ENCODE assay signal across 16 cellular contexts in the genomic region with DNA sequence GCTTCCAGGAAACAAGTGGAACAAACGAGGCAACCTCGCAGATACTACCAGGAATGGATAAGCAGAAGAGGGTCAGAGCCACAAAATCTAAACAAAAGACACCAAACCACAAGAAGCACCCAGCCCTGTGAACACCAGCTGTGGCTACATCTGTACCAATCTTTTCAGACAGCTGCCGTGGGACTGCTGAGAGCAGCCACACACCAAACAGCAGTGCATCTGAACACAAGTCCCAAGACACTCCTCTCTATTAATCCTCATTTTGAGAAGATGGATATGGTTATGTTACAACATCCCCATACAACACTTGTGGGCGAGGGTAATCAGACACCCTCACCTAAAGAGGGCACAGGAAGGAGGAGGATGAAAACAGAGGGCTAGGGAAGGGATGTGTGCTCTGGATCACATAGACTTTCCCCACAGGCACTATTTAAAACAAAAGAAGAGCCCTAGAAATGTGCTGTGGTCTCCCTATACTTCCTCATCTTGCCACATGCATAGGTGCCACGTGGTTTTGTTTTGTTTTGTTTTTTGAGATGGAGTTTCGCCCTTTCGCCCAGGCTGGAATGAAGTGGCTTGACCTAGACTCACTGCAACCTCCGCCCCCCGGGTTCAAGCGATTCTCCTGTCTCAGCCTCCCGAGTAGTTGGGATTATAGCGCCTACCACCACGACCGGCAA. TPM values are rescaled to one million over a fixed set of nuclear protein-coding genes. Genes with fewer than 3 reads are reported as not detected.
DNase-seq lines count a peak whose midpoint lies in the region; ATAC-seq and TF ChIP-seq lines count a peak whose summit lies in the region.
"Had no signal": no experiment of that assay in that cellular context is flagged by ENCODE, and none has a peak within 500 bp of the region (broad histone marks: within the 10 kb centered on the region; RNA-seq: fewer than 3 reads in every experiment).

No MANE protein-coding gene starts in this region.

- no peak overlapping the region for H3K9ac ChIP-seq in H9 (ENCODE audit: extremely low read depth, insufficient read length, low read length)

- H3K56ac ChIP-seq in H9 (ENCODE audit: insufficient read length, low read depth, low read length) = no peak overlapping the region

- no peak overlapping the region for H3K18ac ChIP-seq in H9 (ENCODE audit: insufficient read length, low read depth, low read length)

- no peak overlapping the region for H3K27ac ChIP-seq in CD4-positive, CD25-positive, alpha-beta regulatory T cell (ENCODE audit: insufficient read depth, low read length, poor library complexity, severe bottlenecking)
- H3K27ac ChIP-seq in H9 (ENCODE audit: insufficient read length, low read depth, low read length) = no peak overlapping the region
- no peak overlapping the region for H3K27ac ChIP-seq in naive thymus-derived CD4-positive, alpha-beta T cell (ENCODE audit: low read depth, low read length)

- H2BK20ac ChIP-seq in H9 (ENCODE audit: low read depth, low read length, poor library complexity, severe bottlenecking) = no peak overlapping the region

- DNase-seq in CD4-positive, CD25-positive, alpha-beta regulatory T cell = no peak
- DNase-seq in H9 (no peak), T-cell (no peak), DMS79 treated with DMSO at 0.1 percent for 48 hours (lab: John Stamatoyannopoulos, UW) (no peak), omental fat pad (ENCODE audit: low spot score) (no peak)
- DNase-seq in naive thymus-derived CD4-positive, alpha-beta T cell = no peak
- DNase-seq: activated CD4-positive, alpha-beta T cell treated with anti-CD3 and anti-CD28 coated beads for 1 hour; foreskin fibroblast; Kasumi-1; left ventricle myocardium superior; NCI-H1930; retina; substantia nigra; T-helper 17 cell had no signal

- no peak overlapping the region for H3K4ac ChIP-seq in H9 (ENCODE audit: low read depth, low read length)

- no peak overlapping the region for H3T11ph ChIP-seq in H9 (ENCODE audit: low read length)

- peaks cover 2% of the 10 kb centered on the region for H3K36me3 ChIP-seq in CD4-positive, CD25-positive, alpha-beta regulatory T cell (ENCODE audit: control insufficient read depth, insufficient read depth, low read length)
- H3K36me3 ChIP-seq in naive thymus-derived CD4-positive, alpha-beta T cell (ENCODE audit: control insufficient read depth in 2 of 3, insufficient read depth in 3 of 3, low read length in 3 of 3) = no peaks in the 10 kb centered on the region

- H3K27me3 ChIP-seq in CD4-positive, CD25-positive, alpha-beta regulatory T cell (ENCODE audit: control insufficient read depth, insufficient read depth, low read length) = no peaks in the 10 kb centered on the region
- no peaks in the 10 kb centered on the region for H3K27me3 ChIP-seq in H9 (ENCODE audit: insufficient read depth, low read length)
- no peaks in the 10 kb centered on the region for H3K27me3 ChIP-seq in naive thymus-derived CD4-positive, alpha-beta T cell (ENCODE audit: control insufficient read depth in 2 of 2, insufficient read depth in 2 of 2, low read length in 2 of 2)

- H3K27ac Mint-ChIP-seq in CD4-positive, CD25-positive, alpha-beta regulatory T cell = no peak overlapping the region
- H3K27ac Mint-ChIP-seq in H9 (no peak overlapping the region), T-cell (no peak overlapping the region)
- H3K27ac Mint-ChIP-seq in naive thymus-derived CD4-positive, alpha-beta T cell = peak overlapping the region in 3 of 9 donors; percentile 3 to 51 (median 26)

- H3K4me3 ChIP-seq in CD4-positive, CD25-positive, alpha-beta regulatory T cell (ENCODE audit: low read depth, low read length) = no peak overlapping the region
- H3K4me3 ChIP-seq in naive thymus-derived CD4-positive, alpha-beta T cell (ENCODE audit: low read length) = no peak overlapping the region

- no peak overlapping the region for H2BK120ac ChIP-seq in H9 (ENCODE audit: low read depth, low read length, poor library complexity, severe bottlenecking)

- POLR2A ChIA-PET in T-cell (lab: Charles Lee) = interaction anchor here (0.5 to 0.7 kb wide), 2 partner anchors 47 to 1625 kb away, joined by 3 to 4 read pairs; partner anchors contain the start of gene ZNF506 (in 1 of the 2)
- POLR2A ChIA-PET in naive thymus-derived CD4-positive, alpha-beta T cell (lab: Charles Lee) = interaction anchor here (0.8 to 3.7 kb wide), 2 partner anchors 47 to 106 kb away, joined by 3 to 46 read pairs; partner anchors contain the start of genes ZNF101 and ZNF506

- no peak overlapping the region for H3K4me2 ChIP-seq in H9 (ENCODE audit: insufficient read depth, insufficient read length, low read length)

- H3K23me2 ChIP-seq in H9 (ENCODE audit: insufficient read length, low read depth, low read length, poor library complexity, severe bottlenecking) = peaks cover 15% of the 10 kb centered on the region

- no peak overlapping the region for H2BK15ac ChIP-seq in H9 (ENCODE audit: low read depth, low read length)

- ATAC-seq in CD4-positive, CD25-positive, alpha-beta regulatory T cell (ENCODE audit: low read depth in 2 of 2) = no peak
- ATAC-seq in T-cell (replicated peaks in 1 of 4) (no peak), omental fat pad (ENCODE audit: low FRiP score) (no peak), HG02610 (IDR thresholded peaks at IDR 0.05; ENCODE audit: unreplicated experiment) (no peak)
- no peak for ATAC-seq in naive thymus-derived CD4-positive, alpha-beta T cell
- ATAC-seq: left ventricle myocardium superior, Panc1, T-helper 17 cell had no signal

- WGBS in H9 (ENCODE audit: extremely low coverage, insufficient read length, low lambda C conversion rate) = no CpG with 5 or more reads among the region's 14 CpGs

- H3K9me3 ChIP-seq in CD4-positive, CD25-positive, alpha-beta regulatory T cell (ENCODE audit: control insufficient read depth in 2 of 2, low read length in 2 of 2) = peaks cover 2 to 11% of the 10 kb centered on the region in 2 experiments
- H3K9me3 ChIP-seq in H9 (ENCODE audit: control insufficient read depth, low read depth, low read length) = no peaks in the 10 kb centered on the region
- H3K9me3 ChIP-seq in naive thymus-derived CD4-positive, alpha-beta T cell (ENCODE audit: control insufficient read depth in 2 of 3, low read length in 3 of 3) = no peaks in the 10 kb centered on the region

- H3K23ac ChIP-seq in H9 (ENCODE audit: insufficient read length, low read depth, low read length) = no peak overlapping the region

- H4K5ac ChIP-seq in H9 (ENCODE audit: insufficient read length, low read depth, low read length) = no peak overlapping the region

- peaks cover 15% of the 10 kb centered on the region for H3K36me3 Mint-ChIP-seq in CD4-positive, CD25-positive, alpha-beta regulatory T cell
- H3K36me3 Mint-ChIP-seq in H9 (ENCODE audit: insufficient read depth in 1 of 3, low read depth in 3 of 3) = peaks cover 5 to 12% (median 9%) of the 10 kb centered on the region in 3 experiments; a peak in 6 of 7 replicates
- peaks cover 17% of the 10 kb centered on the region for H3K36me3 Mint-ChIP-seq in T-cell
- peaks cover 7 to 38% (median 20%) of the 10 kb centered on the region in 5 donors for H3K36me3 Mint-ChIP-seq in naive thymus-derived CD4-positive, alpha-beta T cell

- H3K4me3 Mint-ChIP-seq in CD4-positive, CD25-positive, alpha-beta regulatory T cell = peak overlapping the region; percentile 33 to 92 (median 62)
- H3K4me3 Mint-ChIP-seq in H9 (peak overlapping the region; percentile 30 to 59; a peak in 3 of 5 replicates), T-cell (peak overlapping the region in 2 of 3 donors; percentile 34 to 92)
- peak overlapping the region; percentile 11 to 96 (median 48) for H3K4me3 Mint-ChIP-seq in naive thymus-derived CD4-positive, alpha-beta T cell

- intact Hi-C loops in naive thymus-derived CD4-positive, alpha-beta T cell (cut with micrococcal nuclease) = loop anchor here in 1 of 2 donors (5.0 to 10.0 kb wide), 4 partner anchors 280 to 637 kb away; partner anchors contain the start of genes BORCS8, RFXANK, TMEM161A and ZNF90

- H4K91ac ChIP-seq in H9 (ENCODE audit: insufficient read length, low read depth, low read length) = no peak overlapping the region

- TF ChIP-seq CTCF in H9 (conservative IDR thresholded peaks at IDR 0.05) (no peak), omental fat pad (IDR thresholded peaks at IDR 0.05) (no peak)

- no peak overlapping the region for H2AK5ac ChIP-seq in H9 (ENCODE audit: insufficient read length, low read length)

- no peaks in the 10 kb centered on the region for H3K79me2 ChIP-seq in H9 (ENCODE audit: insufficient read depth, low read length)

- H2BK12ac ChIP-seq in H9 (ENCODE audit: insufficient read length, low read depth, low read length) = no peak overlapping the region

- H4K8ac ChIP-seq in H9 (replicated peaks; ENCODE audit: insufficient read length, low read depth, low read length) = no peak overlapping the region

- H3K9me3 Mint-ChIP-seq in CD4-positive, CD25-positive, alpha-beta regulatory T cell = peaks cover 0 to 2% (median 0%) of the 10 kb centered on the region in 7 donors
- H3K9me3 Mint-ChIP-seq in H9 = peaks cover 5 to 12% of the 10 kb centered on the region in 2 experiments; a peak in 3 of 5 replicates
- H3K9me3 Mint-ChIP-seq in T-cell = no peaks in the 10 kb centered on the region
- H3K9me3 Mint-ChIP-seq in naive thymus-derived CD4-positive, alpha-beta T cell = peaks cover 0 to 20% (median 2%) of the 10 kb centered on the region in 11 donors

- H3K4me1 Mint-ChIP-seq in CD4-positive, CD25-positive, alpha-beta regulatory T cell = peaks cover 13 to 47% (median 26%) of the 10 kb centered on the region in 4 donors
- peaks cover 17 to 18% of the 10 kb centered on the region in 2 experiments for H3K4me1 Mint-ChIP-seq in H9
- peaks cover 40 to 52% (median 51%) of the 10 kb centered on the region in 3 donors for H3K4me1 Mint-ChIP-seq in T-cell
- H3K4me1 Mint-ChIP-seq in naive thymus-derived CD4-positive, alpha-beta T cell = peaks cover 22 to 60% (median 52%) of the 10 kb centered on the region in 7 donors

- no peak overlapping the region for H2BK5ac ChIP-seq in H9 (ENCODE audit: insufficient read length, low read length)

- H2AFZ ChIP-seq in H9 (ENCODE audit: low read length) = no peak overlapping the region

- peaks cover 4% of the 10 kb centered on the region for H3K79me1 ChIP-seq in H9 (ENCODE audit: insufficient read depth, low read depth, low read length, poor library complexity, severe bottlenecking)

- CTCF ChIA-PET in T-cell (lab: Charles Lee) = no interaction called here
- CTCF ChIA-PET in naive thymus-derived CD4-positive, alpha-beta T cell (lab: Charles Lee) = interaction anchor here (0.9 kb wide), 1 partner anchor 97 kb away, joined by 3 read pairs; no protein-coding TSS in a partner anchor

- no peaks in the 10 kb centered on the region for H4K20me1 ChIP-seq in H9 (ENCODE audit: control insufficient read depth, insufficient read depth, insufficient read length)

- H3K4me1 ChIP-seq in CD4-positive, CD25-positive, alpha-beta regulatory T cell (ENCODE audit: control insufficient read depth, insufficient read depth, low read length, poor library complexity, severe bottlenecking) = peaks cover 18% of the 10 kb centered on the region
- no peaks in the 10 kb centered on the region; the same call in 1 of the 2 replicates for H3K4me1 ChIP-seq in H9 (ENCODE audit: insufficient read depth, low read length)
- peaks cover 11 to 20% of the 10 kb centered on the region in 2 donors for H3K4me1 ChIP-seq in naive thymus-derived CD4-positive, alpha-beta T cell (ENCODE audit: control insufficient read depth in 2 of 2, insufficient read depth in 2 of 2, low read length in 2 of 2)

- no peak overlapping the region for H3K14ac ChIP-seq in H9 (ENCODE audit: insufficient read depth, low read length)

- no peaks in the 10 kb centered on the region for H3K27me3 Mint-ChIP-seq in CD4-positive, CD25-positive, alpha-beta regulatory T cell
- H3K27me3 Mint-ChIP-seq in H9 (ENCODE audit: low read depth) (no peaks in the 10 kb centered on the region), T-cell (no peaks in the 10 kb centered on the region)
- no peaks in the 10 kb centered on the region for H3K27me3 Mint-ChIP-seq in naive thymus-derived CD4-positive, alpha-beta T cell
- H3K27me3 Mint-ChIP-seq: T-helper 17 cell had no signal

RNA-seq across cellular contexts. Expression of gene ZNF14, which starts 41.6 kb away (rescaled TPM):
- 19.8 TPM for total RNA-seq in CD4-positive, CD25-positive, alpha-beta regulatory T cell
- polyA plus RNA-seq in CD4-positive, CD25-positive, alpha-beta regulatory T cell = 10 to 100 TPM in 3 of 4 donors, 1 to 10 TPM in 1; 8.5 to 12.4 (median 11.7) TPM
- total RNA-seq in H9 (2021) (7.5 and 8.3 TPM in 2 replicates), T-cell (10 to 100 TPM; 19.4 to 27.7 (median 21.7) TPM), omental fat pad (1 to 10 TPM; 5.0 to 8.5 (median 5.5) TPM)
- total RNA-seq in naive thymus-derived CD4-positive, alpha-beta T cell = 10 to 100 TPM in 4 of 5 experiments, 1 to 10 TPM in 1; 7.0 to 35.0 (median 30.3) TPM
- polyA plus RNA-seq in naive thymus-derived CD4-positive, alpha-beta T cell = 10 to 100 TPM; 15.6 to 17.6 TPM

RNA-seq across cellular contexts. Expression of gene ZNF506, which starts 47.1 kb away (rescaled TPM):
- total RNA-seq in CD4-positive, CD25-positive, alpha-beta regulatory T cell = 32.6 TPM
- 10 to 100 TPM; 16.8 to 30.1 (median 22.3) TPM for polyA plus RNA-seq in CD4-positive, CD25-positive, alpha-beta regulatory T cell
- total RNA-seq in H9 (2021) = 2.0 and 3.0 TPM in 2 replicates
- 10 to 100 TPM; 35.3 to 65.6 (median 58.1) TPM for total RNA-seq in T-cell
- 10 to 100 TPM; 20.4 to 93.9 (median 55.7) TPM for total RNA-seq in naive thymus-derived CD4-positive, alpha-beta T cell
- polyA plus RNA-seq in naive thymus-derived CD4-positive, alpha-beta T cell = 10 to 100 TPM; 23.5 to 35.9 TPM
- 10 to 100 TPM; 20.0 to 47.6 (median 24.0) TPM for total RNA-seq in omental fat pad
